11 cellular contexts compared by ENCODE assay signal in the genomic region with DNA sequence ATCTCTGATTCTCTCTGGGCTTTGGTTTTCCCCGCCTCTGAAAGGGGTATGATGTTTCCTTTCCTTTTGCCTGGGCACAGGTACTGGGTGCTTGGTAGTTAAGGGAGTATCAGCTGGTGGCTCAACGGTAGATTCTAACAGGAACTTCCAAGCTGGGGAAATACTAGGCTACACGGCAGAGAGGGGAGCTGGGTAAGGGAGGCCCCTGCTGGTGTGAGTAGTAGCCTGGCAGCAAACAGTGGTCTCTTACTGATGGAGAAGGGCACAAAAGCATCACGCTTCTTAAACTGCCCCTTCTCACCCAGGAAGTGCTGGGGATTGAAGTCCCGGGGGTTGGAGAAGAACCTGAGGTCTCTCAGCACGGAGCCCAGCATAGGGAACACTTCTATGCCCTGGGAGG. TPM values are rescaled to one million over a fixed set of nuclear protein-coding genes. Genes with fewer than 3 reads are reported as not detected.
DNase-seq lines count a peak whose midpoint lies in the region; ATAC-seq, FAIRE-seq and TF ChIP-seq lines count a peak whose summit lies in the region.
"Had no signal": no experiment of that assay in that cellular context is flagged by ENCODE, and none has a peak within 500 bp of the region (broad histone marks: within the 10 kb centered on the region; RNA-seq: fewer than 3 reads in every experiment).

No MANE protein-coding gene starts in this region.

- peaks cover 25% of the 10 kb centered on the region for H3K27me3 Mint-ChIP-seq in activated CD4-positive, alpha-beta memory T cell treated with anti-CD3 and anti-CD28 coated beads, Interleukin-2, amount 10 ng/mL, durations not matched to agents 7 days and 5 days

- no peak; the same call in 2 of the 3 replicates for ATAC-seq in HepG2
- ATAC-seq: left colon had no signal

- TF ChIP-seq EP300 in HepG2 (IDR thresholded peaks at IDR 0.05; ENCODE audit: low read depth in 2 of 2, low read length in 2 of 2) (no peak), HepG2 (CRISPR knock-in tag; IDR thresholded peaks at IDR 0.05; ENCODE audit: borderline replicate concordance) (no peak)

- no peak overlapping the region for H3K27ac Mint-ChIP-seq in activated CD4-positive, alpha-beta memory T cell treated with anti-CD3 and anti-CD28 coated beads, Interleukin-2, amount 10 ng/mL, durations not matched to agents 7 days and 5 days
- H3K27ac Mint-ChIP-seq: progenitor cell of endocrine pancreas had no signal

- WGBS in HepG2 (ENCODE audit: low lambda C conversion rate) = under 1% methylated on average over 6 of the region's 6 CpGs
- 54% methylated on average over 5 of the region's 6 CpGs for WGBS in mammary epithelial cell (ENCODE audit: low coverage, missing lambda C conversion rate)

- no peak overlapping the region for H3K9ac ChIP-seq in HepG2 (ENCODE audit: insufficient read depth, low read depth, low read length)
- no peak overlapping the region for H3K9ac ChIP-seq in mammary epithelial cell (ENCODE audit: insufficient read depth, low read length)

- H3K4me1 ChIP-seq in HepG2 (ENCODE audit: insufficient read depth, low read length) (no peaks in the 10 kb centered on the region), mammary epithelial cell (ENCODE audit: insufficient read depth, low read length) (no peaks in the 10 kb centered on the region)

- peak overlapping the region; percentile 68 for H3K4me3 Mint-ChIP-seq in activated CD4-positive, alpha-beta memory T cell treated with anti-CD3 and anti-CD28 coated beads, Interleukin-2, amount 10 ng/mL, durations not matched to agents 7 days and 5 days

- H3K9me3 ChIP-seq in HepG2 (ENCODE audit: low read length) = no peaks in the 10 kb centered on the region
- H3K9me3 ChIP-seq in mammary epithelial cell (replicated peaks; ENCODE audit: insufficient read depth, low read length) = no peaks in the 10 kb centered on the region

- no peak for FAIRE-seq in HepG2 (lab: Jason Lieb, UNC)
- FAIRE-seq: endometrium had no signal

- H3K27me3 ChIP-seq in HepG2 (ENCODE audit: control insufficient read depth in 1 of 2, insufficient read depth in 2 of 2, low read length in 2 of 2) (peaks cover 2 to 46% of the 10 kb centered on the region in 2 experiments), mammary epithelial cell (ENCODE audit: insufficient read depth, low read length) (no peaks in the 10 kb centered on the region)

- intact Hi-C loops in HepG2 (cut with micrococcal nuclease; ENCODE audit: unreplicated experiment) = no loop called here
- intact Hi-C loops in mammary epithelial cell (cut with micrococcal nuclease) = no loop called here

- H2AFZ ChIP-seq in HepG2 (ENCODE audit: low read length) (no peak overlapping the region), mammary epithelial cell (ENCODE audit: low read depth, low read length) (no peak overlapping the region)

- H3K9me3 Mint-ChIP-seq in activated CD4-positive, alpha-beta memory T cell treated with anti-CD3 and anti-CD28 coated beads, Interleukin-2, amount 10 ng/mL, durations not matched to agents 7 days and 5 days = peaks cover 6% of the 10 kb centered on the region

- H3K36me3 ChIP-seq in HepG2 (replicated peaks in 1 of 2; ENCODE audit: control insufficient read depth in 1 of 2, insufficient read depth in 2 of 2, low read length in 2 of 2) (no peaks in the 10 kb centered on the region), mammary epithelial cell (ENCODE audit: insufficient read depth, low read length) (no peaks in the 10 kb centered on the region)

- TF ChIP-seq POLR2A in HepG2 (IDR thresholded peaks at IDR 0.05; ENCODE audit: insufficient read depth in 1 of 2, low read depth in 2 of 2, low read length in 2 of 2) = no peak

- no peaks in the 10 kb centered on the region for H3K79me2 ChIP-seq in HepG2 (ENCODE audit: insufficient read depth, low read length)
- no peaks in the 10 kb centered on the region for H3K79me2 ChIP-seq in mammary epithelial cell (ENCODE audit: insufficient read depth, low read length)

- DNase-seq in GM04504 (ENCODE audit: low read depth) (peak; percentile 9), HuH-7 (ENCODE audit: low spot score) (peak; percentile 41), HepG2 (ENCODE audit: low spot score) (no peak), NCI-H82 (lab: John Stamatoyannopoulos, UW) (no peak), mammary epithelial cell (no peak), RWPE1 (ENCODE audit: low spot score) (no peak)
- peak; percentile 43 for DNase-seq in activated CD4-positive, alpha-beta memory T cell treated with anti-CD3 and anti-CD28 coated beads, Interleukin-2, amount 10 ng/mL, durations not matched to agents 7 days and 5 days
- DNase-seq: left colon, NCI-H1092 had no signal

- H3K36me3 Mint-ChIP-seq in activated CD4-positive, alpha-beta memory T cell treated with anti-CD3 and anti-CD28 coated beads, Interleukin-2, amount 10 ng/mL, durations not matched to agents 7 days and 5 days (ENCODE audit: low read depth) = no peaks in the 10 kb centered on the region

- no peak for TF ChIP-seq RAD21 in HepG2 (CRISPR knock-in tag; IDR thresholded peaks at IDR 0.05)

- no peaks in the 10 kb centered on the region for H4K20me1 ChIP-seq in HepG2 (ENCODE audit: insufficient read depth, low read length)
- no peaks in the 10 kb centered on the region for H4K20me1 ChIP-seq in mammary epithelial cell (ENCODE audit: insufficient read depth, low read length)

- CTCF ChIA-PET in activated CD4-positive, alpha-beta memory T cell treated with anti-CD3 and anti-CD28 coated beads, Interleukin-2, amount 10 ng/mL, durations not matched to agents 7 days and 5 days (lab: Charles Lee) = no interaction called here
- CTCF ChIA-PET in HepG2 (lab: Yijun Ruan, JAX; ENCODE audit: low intra/inter-chr PET ratio, low total read pairs) (no interaction called here), mammary epithelial cell (lab: Charles Lee; ENCODE audit: low non-redundant PET) (no interaction called here), RWPE1 (lab: Yijun Ruan, JAX) (no interaction called here)

- POLR2A ChIA-PET in activated CD4-positive, alpha-beta memory T cell treated with anti-CD3 and anti-CD28 coated beads, Interleukin-2, amount 10 ng/mL, durations not matched to agents 7 days and 5 days (lab: Charles Lee) = no interaction called here
- POLR2A ChIA-PET in HepG2 (lab: Yijun Ruan, JAX) (no interaction called here), RWPE1 (lab: Yijun Ruan, JAX; ENCODE audit: low non-redundant PET) (no interaction called here)

- H3K4me1 Mint-ChIP-seq in activated CD4-positive, alpha-beta memory T cell treated with anti-CD3 and anti-CD28 coated beads, Interleukin-2, amount 10 ng/mL, durations not matched to agents 7 days and 5 days = peaks cover 18% of the 10 kb centered on the region

- no peak overlapping the region for H3K27ac ChIP-seq in HepG2 (ENCODE audit: extremely low read length, insufficient read depth, low read length)
- no peak overlapping the region for H3K27ac ChIP-seq in mammary epithelial cell (ENCODE audit: insufficient read depth, low read depth, low read length)
- H3K27ac ChIP-seq in RWPE1 = no peak overlapping the region

- H3K4me2 ChIP-seq in HepG2 (ENCODE audit: low read depth, low read length) (no peak overlapping the region), mammary epithelial cell (ENCODE audit: insufficient read depth, low read depth, low read length) (no peak overlapping the region)

- 0 out of 2 replicates have a peak, but pooled peaks have one; percentile 27 for TF ChIP-seq CTCF in HepG2 (CRISPR knock-in tag; IDR thresholded peaks at IDR 0.05)
- TF ChIP-seq CTCF in mammary epithelial cell (conservative IDR thresholded peaks at IDR 0.05 in 1 of 2, IDR thresholded peaks at IDR 0.05 in 1 of 2; ENCODE audit: extremely low read depth in 1 of 2, insufficient read depth in 1 of 2, low read depth in 1 of 2, low read length in 2 of 2) = no peak
- no peak for TF ChIP-seq CTCF in RWPE1 (conservative IDR thresholded peaks at IDR 0.05; ENCODE audit: low read depth)

- H3K4me3 ChIP-seq in HepG2 (replicated peaks in 1 of 3; ENCODE audit: insufficient read depth in 1 of 3, low read depth in 2 of 3, low read length in 3 of 3) = no peak overlapping the region
- H3K4me3 ChIP-seq in mammary epithelial cell (replicated peaks in 1 of 3; ENCODE audit: insufficient read depth in 1 of 3, low read depth in 2 of 3, low read length in 3 of 3) = no peak overlapping the region

- BruUV-seq in HepG2 (replicated peaks; lab: Mats Ljungman, UMichigan) (no TSS peak), mammary epithelial cell (replicated peaks; lab: Mats Ljungman, UMichigan) (no TSS peak)

- dilution Hi-C loops in mammary epithelial cell (cut with HindIII; ENCODE audit: low sequenced_read_pairs) = no loop called here

- in situ Hi-C loops in HepG2 (cut with HindIII; ENCODE audit: extremely low pct_ligation_motif_present, low pct_unique_long_range_greater_than_20kb) = no loop called here
- in situ Hi-C loops in mammary epithelial cell (cut with MboI; ENCODE audit: low sequenced_read_pairs in 2 of 2) = no loop called here

RNA-seq across cellular contexts. Expression of a gene that starts 26.9 kb away (rescaled TPM):
- not detected for total RNA-seq in activated CD4-positive, alpha-beta memory T cell treated with anti-CD3 and anti-CD28 coated beads, Interleukin-2, amount 10 ng/mL, durations not matched to agents 7 days and 5 days
- total RNA-seq in HepG2 (2016; rRNA removed; fragmentation: Illumina TruSeq; extraction: Trizol) (not detected in 2 replicates), mammary epithelial cell (not detected)
- not detected in 2 replicates for total RNA-seq in HepG2 (2016; cell fraction: cytosol; rRNA removed; fragmentation: Illumina TruSeq; extraction: Trizol; ENCODE audit: low read depth)
- not detected in 2 replicates for total RNA-seq in HepG2 (2016; cell fraction: insoluble cytoplasmic fraction; rRNA removed; fragmentation: Illumina TruSeq; extraction: Trizol)
- not detected in 2 replicates for total RNA-seq in HepG2 (2016; cell fraction: membrane; rRNA removed; fragmentation: Illumina TruSeq; extraction: Trizol)
- not detected in 2 replicates for total RNA-seq in HepG2 (2016; cell fraction: nucleus; rRNA removed; fragmentation: Illumina TruSeq; extraction: Trizol)
- polyA plus RNA-seq in HepG2 (2011; rRNA removed) (not detected in 2 replicates), mammary epithelial cell (not detected)
- not detected in 2 replicates for polyA plus RNA-seq in HepG2 (2011; cell fraction: cytosol; rRNA removed)
- polyA plus RNA-seq in HepG2 (2011; cell fraction: nucleus; rRNA removed) = not detected in 2 replicates
- not detected in 2 replicates for polyA plus RNA-seq in HepG2 (2012)
- polyA plus RNA-seq in HepG2 (2016; cell fraction: cytosol; fragmentation: Illumina TruSeq; extraction: Trizol; ENCODE audit: low read depth) = not detected in 2 replicates
- not detected in 2 replicates for polyA plus RNA-seq in HepG2 (2016; cell fraction: insoluble cytoplasmic fraction; fragmentation: Illumina TruSeq; extraction: Trizol; ENCODE audit: low read depth)
- polyA plus RNA-seq in HepG2 (2016; cell fraction: membrane; fragmentation: Illumina TruSeq; extraction: Trizol; ENCODE audit: low read depth) = not detected in 2 replicates
- not detected in 2 replicates for polyA plus RNA-seq in HepG2 (2016; cell fraction: nucleus; fragmentation: Illumina TruSeq; extraction: Trizol; ENCODE audit: insufficient read depth, low read depth)
- not detected in 2 replicates for polyA minus RNA-seq in HepG2 (2011; rRNA and poly(A)+ RNA removed; ENCODE audit: low replicate concordance)
- polyA minus RNA-seq in HepG2 (2011; cell fraction: cytosol; rRNA and poly(A)+ RNA removed) = not detected in 2 replicates
- not detected in 2 replicates for polyA minus RNA-seq in HepG2 (2011; cell fraction: nucleus; rRNA and poly(A)+ RNA removed)
- polyA minus RNA-seq in mammary epithelial cell = not detected
- total RNA-seq: left colon, progenitor cell of endocrine pancreas had no signal

RNA-seq across cellular contexts. Expression of a gene that starts 58.7 kb away (rescaled TPM):
- total RNA-seq in activated CD4-positive, alpha-beta memory T cell treated with anti-CD3 and anti-CD28 coated beads, Interleukin-2, amount 10 ng/mL, durations not matched to agents 7 days and 5 days = not detected
- total RNA-seq in HepG2 (2016; rRNA removed; fragmentation: Illumina TruSeq; extraction: Trizol) = not detected in 2 replicates
- total RNA-seq in HepG2 (2016; cell fraction: cytosol; rRNA removed; fragmentation: Illumina TruSeq; extraction: Trizol; ENCODE audit: low read depth) = not detected in 2 replicates
- not detected in 2 replicates for total RNA-seq in HepG2 (2016; cell fraction: insoluble cytoplasmic fraction; rRNA removed; fragmentation: Illumina TruSeq; extraction: Trizol)
- not detected in 2 replicates for total RNA-seq in HepG2 (2016; cell fraction: membrane; rRNA removed; fragmentation: Illumina TruSeq; extraction: Trizol)
- not detected in 2 replicates for total RNA-seq in HepG2 (2016; cell fraction: nucleus; rRNA removed; fragmentation: Illumina TruSeq; extraction: Trizol)
- polyA plus RNA-seq in HepG2 (2011; rRNA removed) = not detected in 2 replicates
- not detected in 2 replicates for polyA plus RNA-seq in HepG2 (2011; cell fraction: cytosol; rRNA removed)
- not detected in 2 replicates for polyA plus RNA-seq in HepG2 (2011; cell fraction: nucleus; rRNA removed)
- not detected in 2 replicates for polyA plus RNA-seq in HepG2 (2012)
- polyA plus RNA-seq in HepG2 (2016; cell fraction: cytosol; fragmentation: Illumina TruSeq; extraction: Trizol; ENCODE audit: low read depth) = not detected in 2 replicates
- not detected in 2 replicates for polyA plus RNA-seq in HepG2 (2016; cell fraction: insoluble cytoplasmic fraction; fragmentation: Illumina TruSeq; extraction: Trizol; ENCODE audit: low read depth)
- not detected in 2 replicates for polyA plus RNA-seq in HepG2 (2016; cell fraction: membrane; fragmentation: Illumina TruSeq; extraction: Trizol; ENCODE audit: low read depth)
- not detected in 2 replicates for polyA plus RNA-seq in HepG2 (2016; cell fraction: nucleus; fragmentation: Illumina TruSeq; extraction: Trizol; ENCODE audit: insufficient read depth, low read depth)
- polyA minus RNA-seq in HepG2 (2011; rRNA and poly(A)+ RNA removed; ENCODE audit: low replicate concordance) = 0.21 TPM in 1 of 2 replicates, not detected in the other
- not detected in 2 replicates for polyA minus RNA-seq in HepG2 (2011; cell fraction: cytosol; rRNA and poly(A)+ RNA removed)
- polyA minus RNA-seq in HepG2 (2011; cell fraction: nucleus; rRNA and poly(A)+ RNA removed) = not detected in 2 replicates
- total RNA-seq in mammary epithelial cell = not detected
- not detected for polyA plus RNA-seq in mammary epithelial cell
- polyA minus RNA-seq in mammary epithelial cell = not detected
- total RNA-seq: left colon, progenitor cell of endocrine pancreas had no signal

Comparison
In these comparisons a context has a peak if more than half of its experiments do, and no peak if none do; other contexts are left out.
1. DNase-seq: peak in GM04504 (single experiment), HuH-7 (single experiment) and activated CD4-positive, alpha-beta memory T cell treated with anti-CD3 and anti-CD28 coated beads, Interleukin-2, amount 10 ng/mL, durations not matched to agents 7 days and 5 days (single experiment); none in HepG2 (single experiment), NCI-H82 (single experiment), mammary epithelial cell (single experiment) and RWPE1 (single experiment).